ENCODE assay signal across 1 cellular context in the genomic region with DNA sequence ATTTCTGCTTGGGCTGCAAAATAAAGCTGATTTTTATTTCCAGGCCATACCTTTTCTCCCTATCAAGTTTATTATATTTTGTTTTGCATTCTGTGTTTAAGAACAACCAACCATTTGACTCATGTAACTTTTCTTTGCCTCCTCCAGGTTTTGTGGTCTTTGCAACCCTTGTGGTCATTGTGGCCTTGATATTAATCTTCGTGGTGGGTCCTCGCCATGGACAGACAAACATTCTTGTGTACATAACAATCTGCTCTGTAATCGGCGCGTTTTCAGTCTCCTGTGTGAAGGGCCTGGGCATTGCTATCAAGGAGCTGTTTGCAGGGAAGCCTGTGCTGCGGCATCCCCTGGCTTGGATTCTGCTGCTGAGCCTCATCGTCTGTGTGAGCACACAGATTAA.
TF ChIP-seq lines count a peak whose summit lies in the region.

No MANE protein-coding gene starts in this region.

TF ChIP-seq in GM23338, 12 proteins besides CTCF, POLR2A, EP300 and RAD21:
- TF ChIP-seq ZNF462 (CRISPR knock-in tag; IDR thresholded peaks at IDR 0.05) (no peak), STAT1 (IDR thresholded peaks at IDR 0.05; ENCODE audit: unreplicated experiment) (no peak), ZNF331 (CRISPR knock-in tag; IDR thresholded peaks at IDR 0.05; ENCODE audit: low read depth) (no peak), EZH2 (IDR thresholded peaks at IDR 0.05; ENCODE audit: low read depth, unreplicated experiment) (no peak), REST (IDR thresholded peaks at IDR 0.05; ENCODE audit: unreplicated experiment) (no peak), POLR2AphosphoS5 (IDR thresholded peaks at IDR 0.05; ENCODE audit: low read depth) (no peak), EZH2phosphoT487 (IDR thresholded peaks at IDR 0.05; ENCODE audit: unreplicated experiment) (no peak)
- TF ChIP-seq, protein P1, sequence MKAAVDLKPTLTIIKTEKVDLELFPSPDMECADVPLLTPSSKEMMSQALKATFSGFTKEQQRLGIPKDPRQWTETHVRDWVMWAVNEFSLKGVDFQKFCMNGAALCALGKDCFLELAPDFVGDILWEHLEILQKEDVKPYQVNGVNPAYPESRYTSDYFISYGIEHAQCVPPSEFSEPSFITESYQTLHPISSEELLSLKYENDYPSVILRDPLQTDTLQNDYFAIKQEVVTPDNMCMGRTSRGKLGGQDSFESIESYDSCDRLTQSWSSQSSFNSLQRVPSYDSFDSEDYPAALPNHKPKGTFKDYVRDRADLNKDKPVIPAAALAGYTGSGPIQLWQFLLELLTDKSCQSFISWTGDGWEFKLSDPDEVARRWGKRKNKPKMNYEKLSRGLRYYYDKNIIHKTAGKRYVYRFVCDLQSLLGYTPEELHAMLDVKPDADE (IDR thresholded peaks at IDR 0.05): no peak
